Comparison of ENCODE assay signal across 1 cellular context in the genomic region with DNA sequence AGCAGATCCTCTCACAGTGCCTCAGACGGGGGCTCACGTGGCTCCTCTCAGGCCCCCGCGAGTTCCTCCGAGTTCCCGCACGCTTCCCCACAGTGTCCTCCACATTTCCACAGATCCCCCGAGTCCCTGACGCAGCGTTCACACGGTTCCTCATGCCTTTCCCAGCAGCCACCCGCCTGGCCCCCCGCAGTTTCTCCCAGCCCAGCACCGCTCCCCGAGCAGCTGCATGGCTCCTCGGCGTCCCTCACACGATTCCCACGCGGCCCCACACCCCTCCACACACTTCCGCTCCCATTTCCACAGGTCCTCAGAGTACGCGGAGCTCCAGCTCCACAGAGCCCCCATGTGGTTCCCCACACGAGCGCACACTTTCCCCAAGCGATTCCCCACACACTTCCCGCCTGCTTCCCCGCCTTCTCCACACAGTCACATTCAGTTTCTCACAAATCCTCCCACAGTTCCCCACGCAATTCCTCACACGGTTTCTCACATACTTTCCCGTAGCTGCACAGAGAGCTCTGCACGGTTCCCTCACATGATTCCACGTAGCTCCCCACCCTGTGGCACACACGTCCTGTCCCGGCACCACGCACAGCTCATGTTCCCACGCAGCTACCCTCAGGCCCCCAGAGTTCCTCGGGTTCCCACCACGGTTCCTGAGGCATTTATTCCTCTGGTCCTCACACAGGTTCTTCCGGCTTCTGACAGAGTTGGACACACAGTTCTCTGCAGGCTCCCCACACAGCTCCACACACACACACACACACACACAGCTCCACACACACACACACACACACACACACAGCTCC.
TF ChIP-seq lines count a peak whose summit lies in the region.

No MANE protein-coding gene starts in this region.

TF ChIP-seq in GM23338, 12 proteins besides CTCF, POLR2A, EP300 and RAD21 (continued from another document):
- TF ChIP-seq EZH2phosphoT487 (IDR thresholded peaks at IDR 0.05; ENCODE audit: unreplicated experiment) (no peak), CREB1 (CRISPR knock-in tag; IDR thresholded peaks at IDR 0.05; ENCODE audit: low read depth) (no peak), JUNB (IDR thresholded peaks at IDR 0.05; ENCODE audit: unreplicated experiment) (no peak), STAT1 (IDR thresholded peaks at IDR 0.05; ENCODE audit: unreplicated experiment) (no peak), POLR2AphosphoS5 (IDR thresholded peaks at IDR 0.05; ENCODE audit: low read depth) (no peak), NANOG (IDR thresholded peaks at IDR 0.05; ENCODE audit: borderline replicate concordance) (no peak)
- TF ChIP-seq, protein P1, sequence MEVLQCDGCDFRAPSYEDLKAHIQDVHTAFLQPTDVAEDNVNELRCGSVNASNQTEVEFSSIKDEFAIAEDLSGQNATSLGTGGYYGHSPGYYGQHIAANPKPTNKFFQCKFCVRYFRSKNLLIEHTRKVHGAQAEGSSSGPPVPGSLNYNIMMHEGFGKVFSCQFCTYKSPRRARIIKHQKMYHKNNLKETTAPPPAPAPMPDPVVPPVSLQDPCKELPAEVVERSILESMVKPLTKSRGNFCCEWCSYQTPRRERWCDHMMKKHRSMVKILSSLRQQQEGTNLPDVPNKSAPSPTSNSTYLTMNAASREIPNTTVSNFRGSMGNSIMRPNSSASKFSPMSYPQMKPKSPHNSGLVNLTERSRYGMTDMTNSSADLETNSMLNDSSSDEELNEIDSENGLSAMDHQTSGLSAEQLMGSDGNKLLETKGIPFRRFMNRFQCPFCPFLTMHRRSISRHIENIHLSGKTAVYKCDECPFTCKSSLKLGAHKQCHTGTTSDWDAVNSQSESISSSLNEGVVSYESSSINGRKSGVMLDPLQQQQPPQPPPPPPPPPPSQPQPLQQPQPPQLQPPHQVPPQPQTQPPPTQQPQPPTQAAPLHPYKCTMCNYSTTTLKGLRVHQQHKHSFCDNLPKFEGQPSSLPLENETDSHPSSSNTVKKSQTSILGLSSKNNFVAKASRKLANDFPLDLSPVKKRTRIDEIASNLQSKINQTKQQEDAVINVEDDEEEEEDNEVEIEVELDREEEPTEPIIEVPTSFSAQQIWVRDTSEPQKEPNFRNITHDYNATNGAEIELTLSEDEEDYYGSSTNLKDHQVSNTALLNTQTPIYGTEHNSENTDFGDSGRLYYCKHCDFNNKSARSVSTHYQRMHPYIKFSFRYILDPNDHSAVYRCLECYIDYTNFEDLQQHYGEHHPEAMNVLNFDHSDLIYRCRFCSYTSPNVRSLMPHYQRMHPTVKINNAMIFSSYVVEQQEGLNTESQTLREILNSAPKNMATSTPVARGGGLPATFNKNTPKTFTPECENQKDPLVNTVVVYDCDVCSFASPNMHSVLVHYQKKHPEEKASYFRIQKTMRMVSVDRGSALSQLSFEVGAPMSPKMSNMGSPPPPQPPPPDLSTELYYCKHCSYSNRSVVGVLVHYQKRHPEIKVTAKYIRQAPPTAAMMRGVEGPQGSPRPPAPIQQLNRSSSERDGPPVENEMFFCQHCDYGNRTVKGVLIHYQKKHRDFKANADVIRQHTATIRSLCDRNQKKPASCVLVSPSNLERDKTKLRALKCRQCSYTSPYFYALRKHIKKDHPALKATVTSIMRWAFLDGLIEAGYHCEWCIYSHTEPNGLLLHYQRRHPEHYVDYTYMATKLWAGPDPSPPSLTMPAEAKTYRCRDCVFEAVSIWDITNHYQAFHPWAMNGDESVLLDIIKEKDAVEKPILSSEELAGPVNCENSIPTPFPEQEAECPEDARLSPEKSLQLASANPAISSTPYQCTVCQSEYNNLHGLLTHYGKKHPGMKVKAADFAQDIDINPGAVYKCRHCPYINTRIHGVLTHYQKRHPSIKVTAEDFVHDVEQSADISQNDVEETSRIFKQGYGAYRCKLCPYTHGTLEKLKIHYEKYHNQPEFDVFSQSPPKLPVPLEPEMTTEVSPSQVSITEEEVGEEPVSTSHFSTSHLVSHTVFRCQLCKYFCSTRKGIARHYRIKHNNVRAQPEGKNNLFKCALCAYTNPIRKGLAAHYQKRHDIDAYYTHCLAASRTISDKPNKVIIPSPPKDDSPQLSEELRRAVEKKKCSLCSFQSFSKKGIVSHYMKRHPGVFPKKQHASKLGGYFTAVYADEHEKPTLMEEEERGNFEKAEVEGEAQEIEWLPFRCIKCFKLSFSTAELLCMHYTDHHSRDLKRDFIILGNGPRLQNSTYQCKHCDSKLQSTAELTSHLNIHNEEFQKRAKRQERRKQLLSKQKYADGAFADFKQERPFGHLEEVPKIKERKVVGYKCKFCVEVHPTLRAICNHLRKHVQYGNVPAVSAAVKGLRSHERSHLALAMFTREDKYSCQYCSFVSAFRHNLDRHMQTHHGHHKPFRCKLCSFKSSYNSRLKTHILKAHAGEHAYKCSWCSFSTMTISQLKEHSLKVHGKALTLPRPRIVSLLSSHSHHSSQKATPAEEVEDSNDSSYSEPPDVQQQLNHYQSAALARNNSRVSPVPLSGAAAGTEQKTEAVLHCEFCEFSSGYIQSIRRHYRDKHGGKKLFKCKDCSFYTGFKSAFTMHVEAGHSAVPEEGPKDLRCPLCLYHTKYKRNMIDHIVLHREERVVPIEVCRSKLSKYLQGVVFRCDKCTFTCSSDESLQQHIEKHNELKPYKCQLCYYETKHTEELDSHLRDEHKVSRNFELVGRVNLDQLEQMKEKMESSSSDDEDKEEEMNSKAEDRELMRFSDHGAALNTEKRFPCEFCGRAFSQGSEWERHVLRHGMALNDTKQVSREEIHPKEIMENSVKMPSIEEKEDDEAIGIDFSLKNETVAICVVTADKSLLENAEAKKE (CRISPR knock-in tag; IDR thresholded peaks at IDR 0.05): no peak
- TF ChIP-seq, protein P2, sequence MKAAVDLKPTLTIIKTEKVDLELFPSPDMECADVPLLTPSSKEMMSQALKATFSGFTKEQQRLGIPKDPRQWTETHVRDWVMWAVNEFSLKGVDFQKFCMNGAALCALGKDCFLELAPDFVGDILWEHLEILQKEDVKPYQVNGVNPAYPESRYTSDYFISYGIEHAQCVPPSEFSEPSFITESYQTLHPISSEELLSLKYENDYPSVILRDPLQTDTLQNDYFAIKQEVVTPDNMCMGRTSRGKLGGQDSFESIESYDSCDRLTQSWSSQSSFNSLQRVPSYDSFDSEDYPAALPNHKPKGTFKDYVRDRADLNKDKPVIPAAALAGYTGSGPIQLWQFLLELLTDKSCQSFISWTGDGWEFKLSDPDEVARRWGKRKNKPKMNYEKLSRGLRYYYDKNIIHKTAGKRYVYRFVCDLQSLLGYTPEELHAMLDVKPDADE (IDR thresholded peaks at IDR 0.05): no peak
TF ChIP-seq in GM23338: peak in this region for 0.
